In genomic region chr9:128550226-128550625, GRCh38 we compare ENCODE assay signal across 10 cellular contexts. TPM values are rescaled to one million over a fixed set of nuclear protein-coding genes. Genes with fewer than 3 reads are reported as not detected.
DNase-seq lines count a peak whose midpoint lies in the region; ATAC-seq and TF ChIP-seq lines count a peak whose summit lies in the region.
"Had no signal": no experiment of that assay in that cellular context is flagged by ENCODE, and none has a peak within 500 bp of the region (broad histone marks: within the 10 kb centered on the region; RNA-seq: fewer than 3 reads in every experiment).

No MANE protein-coding gene starts in this region.

- peak; percentile 73 for DNase-seq in activated naive CD4-positive, alpha-beta T cell treated with Interleukin-2 at 50 U/mL for 16 hours
- no peak for DNase-seq in activated naive CD4-positive, alpha-beta T cell (lab: John Stamatoyannopoulos, UW)
- DNase-seq in central memory CD8-positive, alpha-beta T cell (ENCODE audit: low spot score in 2 of 2), result no peak
- no peak for DNase-seq in osteocyte (ENCODE audit: extremely low spot score, unreplicated experiment)
- no peak for DNase-seq in upper lobe of left lung
- no peak for DNase-seq in NCI-H1694 treated with DMSO at 0.1 percent for 48 hours (lab: John Stamatoyannopoulos, UW)
- no peak for DNase-seq in iPS-NIHi7 (ENCODE audit: extremely low spot score)
- DNase-seq in posterior vena cava (ENCODE audit: low spot score), result no peak

- WGBS in upper lobe of left lung, 2 donors, result 69 to 80% methylated on average over 2 of the region's 2 CpGs

- H3K36me3 Mint-ChIP-seq in central memory CD8-positive, alpha-beta T cell (ENCODE audit: insufficient read depth), result no peaks in the 10 kb centered on the region
- H3K36me3 Mint-ChIP-seq in osteocyte (ENCODE audit: unreplicated experiment), result no peaks in the 10 kb centered on the region

- H3K4me3 ChIP-seq in upper lobe of left lung, result no peak overlapping the region
- H3K4me3 ChIP-seq: BLaER1 had no signal

- no peak for TF ChIP-seq POLR2A in upper lobe of left lung (IDR thresholded peaks at IDR 0.05)

- no peak for ATAC-seq in central memory CD8-positive, alpha-beta T cell (replicated peaks; ENCODE audit: extremely low read depth, poor library complexity, severe bottlenecking)
- ATAC-seq in upper lobe of left lung (ENCODE audit: low FRiP score in 2 of 2), result no peak

- H3K4me1 ChIP-seq in upper lobe of left lung, result peaks cover 28 to 46% (median 35%) of the 10 kb centered on the region in 4 donors

- no peaks in the 10 kb centered on the region for H3K36me3 ChIP-seq in upper lobe of left lung
- H3K36me3 ChIP-seq: BLaER1 had no signal

- intact Hi-C loops in posterior vena cava (cut with DNase I), result no loop called here

- no peaks in the 10 kb centered on the region for H3K9me3 Mint-ChIP-seq in central memory CD8-positive, alpha-beta T cell
- H3K9me3 Mint-ChIP-seq in osteocyte (ENCODE audit: unreplicated experiment), result no peaks in the 10 kb centered on the region
- H3K9me3 Mint-ChIP-seq: dendritic cell treated with granulocyte-macrophage colony-stimulating factor and Interleukin-4, amounts not matched to agents 40 ng/mL and 50 ng/mL, for 4 days had no signal

- no peaks in the 10 kb centered on the region for H3K27me3 Mint-ChIP-seq in central memory CD8-positive, alpha-beta T cell
- no peaks in the 10 kb centered on the region for H3K27me3 Mint-ChIP-seq in osteocyte (ENCODE audit: unreplicated experiment)
- H3K27me3 Mint-ChIP-seq: dendritic cell treated with granulocyte-macrophage colony-stimulating factor and Interleukin-4, amounts not matched to agents 40 ng/mL and 50 ng/mL, for 4 days had no signal

- H3K4me3 Mint-ChIP-seq in central memory CD8-positive, alpha-beta T cell, result peak overlapping the region; percentile 18
- peak overlapping the region; percentile 50 for H3K4me3 Mint-ChIP-seq in osteocyte (ENCODE audit: unreplicated experiment)
- H3K4me3 Mint-ChIP-seq: dendritic cell treated with granulocyte-macrophage colony-stimulating factor and Interleukin-4, amounts not matched to agents 40 ng/mL and 50 ng/mL, for 4 days had no signal

- H3K27me3 ChIP-seq in upper lobe of left lung, result no peaks in the 10 kb centered on the region
- H3K27me3 ChIP-seq: BLaER1 had no signal

- H3K27ac Mint-ChIP-seq in central memory CD8-positive, alpha-beta T cell (ENCODE audit: low read depth), result peak overlapping the region; percentile 16
- H3K27ac Mint-ChIP-seq in osteocyte (ENCODE audit: unreplicated experiment), result peak overlapping the region; percentile 97
- H3K27ac Mint-ChIP-seq: dendritic cell treated with granulocyte-macrophage colony-stimulating factor and Interleukin-4, amounts not matched to agents 40 ng/mL and 50 ng/mL, for 4 days had no signal

- H3K4me1 Mint-ChIP-seq in central memory CD8-positive, alpha-beta T cell, result peaks cover 18% of the 10 kb centered on the region
- H3K4me1 Mint-ChIP-seq in osteocyte (ENCODE audit: unreplicated experiment), result peaks cover 29% of the 10 kb centered on the region

- no peak for TF ChIP-seq EP300 in upper lobe of left lung (IDR thresholded peaks at IDR 0.05)

- peak overlapping the region; percentile 93 to 99 (median 97) for H3K27ac ChIP-seq in upper lobe of left lung
- H3K27ac ChIP-seq: BLaER1 had no signal

- TF ChIP-seq CTCF in osteocyte (IDR thresholded peaks at IDR 0.05) (no peak), upper lobe of left lung (IDR thresholded peaks at IDR 0.05) (no peak)

- no peaks in the 10 kb centered on the region for H3K9me3 ChIP-seq in upper lobe of left lung
- H3K9me3 ChIP-seq: BLaER1 had no signal

RNA-seq across cellular contexts. Expression of gene SPTAN1, which starts 2.2 kb away (rescaled TPM):
- total RNA-seq in osteocyte (355 and 365 TPM in 2 replicates), upper lobe of left lung (100 to 1,000 TPM; 254 to 547 (median 401) TPM), posterior vena cava (100 to 1,000 TPM; 328 to 409 TPM)

RNA-seq across cellular contexts. Expression of gene GLE1, which starts 45.7 kb away (rescaled TPM):
- total RNA-seq in osteocyte (17.2 and 17.4 TPM in 2 replicates), upper lobe of left lung (10 to 100 TPM; 19.0 to 36.7 (median 24.5) TPM), posterior vena cava (10 to 100 TPM; 14.6 to 15.5 TPM)
